ENCODE assay signal across 16 cellular contexts in genomic region chrX:13570245-13570573, GRCh38. TPM values are rescaled to one million over a fixed set of nuclear protein-coding genes. Genes with fewer than 3 reads are reported as not detected.
A peak's percentile ranks its signal among the peaks of the same experiment; 100 is the strongest.
DNase-seq lines count a peak whose midpoint lies in the region; ATAC-seq, FAIRE-seq and TF ChIP-seq lines count a peak whose summit lies in the region.
"Had no signal": no experiment of that assay in that cellular context is flagged by ENCODE, and none has a peak within 500 bp of the region (broad histone marks: within the 10 kb centered on the region; RNA-seq: fewer than 3 reads in every experiment).

No MANE protein-coding gene starts in this region.

- no peak for FAIRE-seq in kidney (lab: Jason Lieb, UNC)

- no peak for DNase-seq in activated naive CD4-positive, alpha-beta T cell treated with anti-CD3 and anti-CD28 coated beads for 36 hours
- no peak for DNase-seq in activated naive CD8-positive, alpha-beta T cell treated with anti-CD3 and anti-CD28 coated beads, Interleukin-2, amount 50 U/mL, for 24 hours
- DNase-seq in lower lobe of right lung (no peak), type B pancreatic cell (ENCODE audit: extremely low spot score, unreplicated experiment) (no peak), kidney (no peak), NCI-H2227 treated with DMSO at 0.1 percent for 48 hours (lab: John Stamatoyannopoulos, UW) (no peak)
- DNase-seq: activated CD4-positive, CD25-positive, alpha-beta regulatory T cell; colonic mucosa; EL; Karpas-422; NCI-H1694 treated with DMSO at 0.1 percent for 48 hours had no signal

- intact Hi-C loops in activated naive CD4-positive, alpha-beta T cell treated with anti-CD3 and anti-CD28 coated beads for 36 hours (cut with micrococcal nuclease): loop anchor here (2.0 kb wide), 1 partner anchor 19 kb away; no protein-coding TSS in a partner anchor
- intact Hi-C loops in lower lobe of right lung (cut with DNase I): no loop called here
- intact Hi-C loops in kidney (cut with DNase I): no loop called here

- CTCF ChIA-PET in activated naive CD4-positive, alpha-beta T cell treated with anti-CD3 and anti-CD28 coated beads for 36 hours (lab: Charles Lee): no interaction called here

- H3K4me1 ChIP-seq in lower lobe of right lung (no peaks in the 10 kb centered on the region), kidney (ENCODE audit: control insufficient read depth in 1 of 2, insufficient read depth in 1 of 2, low read depth in 1 of 2, low read length in 2 of 2) (no peaks in the 10 kb centered on the region)
- H3K4me1 ChIP-seq: colonic mucosa had no signal

- ATAC-seq in activated naive CD8-positive, alpha-beta T cell treated with anti-CD3 and anti-CD28 coated beads, Interleukin-2, amount 50 U/mL, for 24 hours: no peak
- ATAC-seq in lower lobe of right lung (no peak), HG02973 (IDR thresholded peaks at IDR 0.05; ENCODE audit: unreplicated experiment) (no peak)

- H3K9ac ChIP-seq in kidney (ENCODE audit: low read length in 2 of 2): no peak overlapping the region

- H3K9me3 ChIP-seq in lower lobe of right lung (no peaks in the 10 kb centered on the region), kidney (ENCODE audit: control insufficient read depth in 1 of 2, low read length in 2 of 2) (no peaks in the 10 kb centered on the region)
- H3K9me3 ChIP-seq: colonic mucosa had no signal

- H3K27me3 ChIP-seq in lower lobe of right lung (ENCODE audit: low read depth): peaks cover 4% of the 10 kb centered on the region

- H3K36me3 ChIP-seq in lower lobe of right lung: no peaks in the 10 kb centered on the region
- H3K36me3 ChIP-seq in kidney (ENCODE audit: control insufficient read depth in 1 of 2, insufficient read depth in 2 of 2, low read length in 2 of 2): no peaks in the 10 kb centered on the region
- H3K36me3 ChIP-seq: colonic mucosa had no signal

- no peaks in the 10 kb centered on the region for H3K9me3 Mint-ChIP-seq in activated naive CD4-positive, alpha-beta T cell treated with anti-CD3 and anti-CD28 coated beads, Interleukin-2, amount 50 U/mL, for 24 hours
- H3K9me3 Mint-ChIP-seq in activated naive CD4-positive, alpha-beta T cell treated with anti-CD3 and anti-CD28 coated beads for 36 hours: no peaks in the 10 kb centered on the region
- no peaks in the 10 kb centered on the region for H3K9me3 Mint-ChIP-seq in activated naive CD8-positive, alpha-beta T cell treated with anti-CD3 and anti-CD28 coated beads, Interleukin-2, amount 50 U/mL, for 24 hours
- peaks cover 8% of the 10 kb centered on the region for H3K9me3 Mint-ChIP-seq in type B pancreatic cell
- H3K9me3 Mint-ChIP-seq: activated naive CD4-positive, alpha-beta T cell treated with anti-CD3 and anti-CD28 coated beads, Interleukin-2, amount 50 U/mL, for 72 hours had no signal

- no peaks in the 10 kb centered on the region for H3K36me3 Mint-ChIP-seq in activated naive CD4-positive, alpha-beta T cell treated with anti-CD3 and anti-CD28 coated beads, Interleukin-2, amount 50 U/mL, for 24 hours
- H3K36me3 Mint-ChIP-seq in activated naive CD4-positive, alpha-beta T cell treated with anti-CD3 and anti-CD28 coated beads for 36 hours (ENCODE audit: low read depth): no peaks in the 10 kb centered on the region
- no peaks in the 10 kb centered on the region for H3K36me3 Mint-ChIP-seq in activated naive CD8-positive, alpha-beta T cell treated with anti-CD3 and anti-CD28 coated beads, Interleukin-2, amount 50 U/mL, for 24 hours (ENCODE audit: low read depth)
- H3K36me3 Mint-ChIP-seq in type B pancreatic cell: no peaks in the 10 kb centered on the region
- H3K36me3 Mint-ChIP-seq: activated naive CD4-positive, alpha-beta T cell treated with anti-CD3 and anti-CD28 coated beads, Interleukin-2, amount 50 U/mL, for 72 hours had no signal

- peak overlapping the region; percentile 55 for H3K4me3 Mint-ChIP-seq in activated naive CD4-positive, alpha-beta T cell treated with anti-CD3 and anti-CD28 coated beads, Interleukin-2, amount 50 U/mL, for 24 hours
- H3K4me3 Mint-ChIP-seq in activated naive CD4-positive, alpha-beta T cell treated with anti-CD3 and anti-CD28 coated beads for 36 hours: no peak overlapping the region
- H3K4me3 Mint-ChIP-seq in activated naive CD8-positive, alpha-beta T cell treated with anti-CD3 and anti-CD28 coated beads, Interleukin-2, amount 50 U/mL, for 24 hours: peak overlapping the region; percentile 11
- peak overlapping the region; percentile 81 for H3K4me3 Mint-ChIP-seq in type B pancreatic cell

- H3K4me3 ChIP-seq in lower lobe of right lung (peak overlapping the region; percentile 40), kidney (ENCODE audit: low read length in 2 of 2) (peak overlapping the region in 1 of 2 donors; percentile 43)
- H3K4me3 ChIP-seq: colonic mucosa had no signal

- TF ChIP-seq CTCF in lower lobe of right lung (IDR thresholded peaks at IDR 0.05) (no peak), type B pancreatic cell (conservative IDR thresholded peaks at IDR 0.05) (no peak), kidney (IDR thresholded peaks at IDR 0.05; ENCODE audit: borderline replicate concordance, extremely low read depth, insufficient read depth) (no peak)

- no peak overlapping the region for H3K27ac ChIP-seq in lower lobe of right lung
- H3K27ac ChIP-seq in kidney (ENCODE audit: low read depth in 2 of 2, low read length in 2 of 2): no peak overlapping the region
- H3K27ac ChIP-seq: colonic mucosa had no signal

- no peak overlapping the region for H3K27ac Mint-ChIP-seq in activated naive CD4-positive, alpha-beta T cell treated with anti-CD3 and anti-CD28 coated beads, Interleukin-2, amount 50 U/mL, for 24 hours
- no peak overlapping the region for H3K27ac Mint-ChIP-seq in activated naive CD4-positive, alpha-beta T cell treated with anti-CD3 and anti-CD28 coated beads for 36 hours
- no peak overlapping the region for H3K27ac Mint-ChIP-seq in activated naive CD8-positive, alpha-beta T cell treated with anti-CD3 and anti-CD28 coated beads, Interleukin-2, amount 50 U/mL, for 24 hours
- no peak overlapping the region for H3K27ac Mint-ChIP-seq in type B pancreatic cell
- H3K27ac Mint-ChIP-seq: activated naive CD4-positive, alpha-beta T cell treated with anti-CD3 and anti-CD28 coated beads, Interleukin-2, amount 50 U/mL, for 72 hours had no signal

- H3K4me1 Mint-ChIP-seq in activated naive CD4-positive, alpha-beta T cell treated with anti-CD3 and anti-CD28 coated beads, Interleukin-2, amount 50 U/mL, for 24 hours: peaks cover 7% of the 10 kb centered on the region
- peaks cover 12% of the 10 kb centered on the region for H3K4me1 Mint-ChIP-seq in activated naive CD4-positive, alpha-beta T cell treated with anti-CD3 and anti-CD28 coated beads for 36 hours (ENCODE audit: low read depth)
- peaks cover 11% of the 10 kb centered on the region for H3K4me1 Mint-ChIP-seq in activated naive CD8-positive, alpha-beta T cell treated with anti-CD3 and anti-CD28 coated beads, Interleukin-2, amount 50 U/mL, for 24 hours
- H3K4me1 Mint-ChIP-seq in type B pancreatic cell (ENCODE audit: unreplicated experiment): no peaks in the 10 kb centered on the region

- H3K27me3 Mint-ChIP-seq in activated naive CD4-positive, alpha-beta T cell treated with anti-CD3 and anti-CD28 coated beads, Interleukin-2, amount 50 U/mL, for 24 hours: peaks cover 19% of the 10 kb centered on the region
- H3K27me3 Mint-ChIP-seq in activated naive CD4-positive, alpha-beta T cell treated with anti-CD3 and anti-CD28 coated beads for 36 hours (ENCODE audit: low read depth): peaks cover 22% of the 10 kb centered on the region
- peaks cover 32% of the 10 kb centered on the region for H3K27me3 Mint-ChIP-seq in activated naive CD8-positive, alpha-beta T cell treated with anti-CD3 and anti-CD28 coated beads, Interleukin-2, amount 50 U/mL, for 24 hours
- H3K27me3 Mint-ChIP-seq in type B pancreatic cell: peaks cover 44% of the 10 kb centered on the region

RNA-seq across cellular contexts. Expression of gene EGFL6, which starts 0.8 kb away (rescaled TPM):
- under 1 TPM in 1 of 2 experiments, not detected in 1; 0.12 TPM for total RNA-seq in activated naive CD4-positive, alpha-beta T cell treated with anti-CD3 and anti-CD28 coated beads for 36 hours
- total RNA-seq in lower lobe of right lung (9.3 TPM), type B pancreatic cell (ENCODE audit: low replicate concordance) (0.40 and 4.5 TPM in 2 replicates), kidney (not detected)
- polyA plus RNA-seq in kidney (ENCODE audit: insufficient read depth, low read depth, low replicate concordance): 0.43 TPM
- total RNA-seq: SK-MEL-5 had no signal
- polyA plus RNA-seq: BJ had no signal
